ENCODE assay signal across 8 cellular contexts in the genomic region with DNA sequence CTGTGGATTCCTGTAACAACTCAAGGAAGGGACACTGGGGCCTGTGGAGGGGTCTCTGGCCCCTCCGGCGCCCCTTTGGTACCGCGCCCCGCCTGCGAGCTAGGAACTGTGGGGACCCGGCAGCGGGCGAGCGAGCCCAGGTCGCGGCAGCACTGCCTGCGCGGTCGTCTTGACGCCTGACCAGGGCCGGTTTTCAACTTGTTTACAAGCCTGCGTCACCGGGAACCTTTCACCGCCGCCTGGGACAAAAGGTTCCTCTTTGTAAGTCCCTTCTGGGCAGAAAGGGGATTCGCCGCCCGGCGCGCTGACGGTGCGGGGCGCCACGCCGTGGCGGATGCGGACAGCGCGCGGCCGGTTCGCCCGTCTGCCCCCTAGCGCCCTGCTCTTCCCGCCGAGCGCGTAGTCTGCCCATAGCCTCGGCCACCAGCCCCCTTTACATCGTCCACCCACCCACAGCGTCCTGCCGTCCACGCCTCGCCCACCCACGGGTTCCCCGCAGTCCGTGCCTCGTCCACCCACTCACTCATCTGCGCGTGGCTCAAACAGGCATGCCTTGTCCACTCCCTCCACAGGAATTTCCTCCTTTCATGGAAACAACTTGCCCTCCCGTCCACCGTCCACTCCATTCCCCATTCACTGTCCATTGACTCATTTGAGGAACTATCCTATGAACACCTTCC. TPM values are rescaled to one million over a fixed set of nuclear protein-coding genes. Genes with fewer than 3 reads are reported as not detected.
DNase-seq lines count a peak whose midpoint lies in the region; ATAC-seq, FAIRE-seq and TF ChIP-seq lines count a peak whose summit lies in the region.

No MANE protein-coding gene starts in this region.

- TF ChIP-seq CTCF in RWPE2 (IDR thresholded peaks at IDR 0.05; ENCODE audit: poor library complexity, severe bottlenecking) (peak; percentile 98), GM12878 (IDR thresholded peaks at IDR 0.05 in 2 of 3, conservative IDR thresholded peaks at IDR 0.05 in 1 of 3; ENCODE audit: control insufficient read depth in 2 of 3, extremely low read depth in 1 of 3, insufficient read depth in 1 of 3, low read depth in 3 of 3, low read length in 3 of 3) (peak; percentile 77 to 99 (median 86)), psoas muscle (IDR thresholded peaks at IDR 0.05) (peak; percentile 96)

- in situ Hi-C loops in GM12878 (cut with MboI): loop anchor here (25.0 kb wide), 1 partner anchor 102 kb away; no protein-coding TSS in a partner anchor

- 12% methylated on average over 47 of the region's 58 CpGs for WGBS in GM12878 (ENCODE audit: insufficient coverage, insufficient replicate concordance, low lambda C conversion rate, missing lambda C conversion rate)
- WGBS in psoas muscle, 3 donors: 1 to 5% (median 4%) methylated on average over 32 to 58 of the region's 58 CpGs

- H3K4me1 ChIP-seq in RWPE2 (ENCODE audit: insufficient read depth, poor library complexity, severe bottlenecking) (no peaks in the 10 kb centered on the region), GM12878 (ENCODE audit: control insufficient read depth, insufficient read depth, low read length) (peaks cover 13% of the 10 kb centered on the region), psoas muscle (peaks cover 5% of the 10 kb centered on the region)

- SMC1A ChIA-PET in GM12878 (lab: Charles Lee; ENCODE audit: uncharacterized antibody, unreplicated experiment): interaction anchor here (0.9 kb wide), 1 partner anchor 255 kb away, joined by 5 read pairs; no protein-coding TSS in a partner anchor

- no peak for TF ChIP-seq EP300 in GM12878 (IDR thresholded peaks at IDR 0.05; ENCODE audit: borderline replicate concordance in 1 of 2, control insufficient read depth in 1 of 2, low read depth in 2 of 2, low read length in 2 of 2)

- no peak for TF ChIP-seq POLR2A in GM12878 (IDR thresholded peaks at IDR 0.05; ENCODE audit: low read depth, low read length)

- DNase-seq in AG20443 (ENCODE audit: low spot score) (peak; percentile 93), HuH-7 (ENCODE audit: low spot score) (peak; percentile 92), RWPE2 (ENCODE audit: low spot score) (no peak), GM12878 (ENCODE audit: low read depth, low spot score) (no peak), hippocampal formation (lab: John Stamatoyannopoulos, UW) (peak; percentile 80 to 88), psoas muscle (peak; percentile 91 to 97)

- H3K36me3 ChIP-seq in RWPE2 (ENCODE audit: low read depth) (no peaks in the 10 kb centered on the region), GM12878 (ENCODE audit: control insufficient read depth in 2 of 2, insufficient read depth in 2 of 2, low read length in 1 of 2) (no peaks in the 10 kb centered on the region), psoas muscle (ENCODE audit: insufficient read depth in 1 of 2, low read depth in 1 of 2) (no peaks in the 10 kb centered on the region)

- H3K9me3 ChIP-seq in RWPE2 (ENCODE audit: severe bottlenecking): no peaks in the 10 kb centered on the region
- no peaks in the 10 kb centered on the region for H3K9me3 ChIP-seq in GM12878 (replicated peaks; ENCODE audit: control insufficient read depth, insufficient read depth, low read length)
- H3K9me3 ChIP-seq in psoas muscle: no peaks in the 10 kb centered on the region

- CTCF ChIA-PET in GM12878 (lab: Yijun Ruan, JAX): interaction anchor here (0.6 to 1.6 kb wide), 5 partner anchors 24 to 1319 kb away, joined by 3 to 5 read pairs (median 3); no protein-coding TSS in a partner anchor

- H3K79me2 ChIP-seq in GM12878 (ENCODE audit: control insufficient read depth, insufficient read depth, low read length): no peaks in the 10 kb centered on the region

- RAD21 ChIA-PET in GM12878 (lab: Charles Lee; ENCODE audit: unreplicated experiment): interaction anchor here (0.8 to 1.4 kb wide), 3 partner anchors 19 to 460 kb away, joined by 3 to 4 read pairs (median 3); no protein-coding TSS in a partner anchor

- H3K4me2 ChIP-seq in GM12878 (ENCODE audit: control insufficient read depth, insufficient read depth): peak overlapping the region; percentile 64; the same call in 1 of the 2 replicates

- H2AFZ ChIP-seq in GM12878 (ENCODE audit: control insufficient read depth, low read depth, low read length): no peak overlapping the region

- BruUV-seq in GM12878 (replicated peaks; lab: Mats Ljungman, UMichigan): no TSS peak

- TF ChIP-seq RAD21 in GM12878 (IDR thresholded peaks at IDR 0.05; ENCODE audit: insufficient read depth, low read depth, low read length): peak; percentile 68

- intact Hi-C loops in GM12878 (cut with micrococcal nuclease; ENCODE audit: unreplicated experiment) (loop anchor here (1.0 to 5.0 kb wide), 3 partner anchors 132 to 255 kb away; no protein-coding TSS in a partner anchor), psoas muscle (cut with DNase I) (loop anchor here (1.0 to 2.0 kb wide), 3 partner anchors 130 to 142 kb away; no protein-coding TSS in a partner anchor)

- H3K9ac ChIP-seq in GM12878 (ENCODE audit: control insufficient read depth, insufficient read depth, low read length): no peak overlapping the region

- H3K4me3 ChIP-seq in RWPE2 (ENCODE audit: severe bottlenecking) (peak overlapping the region; percentile 15), GM12878 (no peak overlapping the region), psoas muscle (peak overlapping the region; percentile 59)

- FAIRE-seq in GM12878 (lab: Jason Lieb, UNC): no peak

- peak; percentile 71 for ATAC-seq in GM18909 (IDR thresholded peaks at IDR 0.05; ENCODE audit: poor library complexity, unreplicated experiment)
- ATAC-seq in RWPE2 (ENCODE audit: low read depth): peak; percentile 91
- peak; percentile 99 for ATAC-seq in GM12878
- ATAC-seq in psoas muscle: peak; percentile 95 to 98 (median 96)
- ATAC-seq in HG02571 (IDR thresholded peaks at IDR 0.05; ENCODE audit: unreplicated experiment): no peak

- H4K20me1 ChIP-seq in GM12878 (ENCODE audit: control insufficient read depth, insufficient read depth): no peaks in the 10 kb centered on the region

- POLR2A ChIA-PET in GM12878 (lab: Charles Lee): no interaction called here

- H3K27ac ChIP-seq in RWPE2 (ENCODE audit: poor library complexity, severe bottlenecking): no peak overlapping the region
- H3K27ac ChIP-seq in GM12878 (ENCODE audit: control insufficient read depth, insufficient read depth): no peak overlapping the region
- peak overlapping the region; percentile 91 for H3K27ac ChIP-seq in psoas muscle

- H3K27me3 ChIP-seq in RWPE2 (ENCODE audit: insufficient read depth, poor library complexity, severe bottlenecking) (no peaks in the 10 kb centered on the region), GM12878 (replicated peaks in 1 of 2; ENCODE audit: control insufficient read depth in 2 of 2, insufficient read depth in 2 of 2, low read length in 1 of 2) (peaks cover 0 to 3% of the 10 kb centered on the region in 2 experiments; a peak in 2 of 4 replicates), psoas muscle (ENCODE audit: insufficient read depth in 3 of 3, low read length in 2 of 3) (peaks cover 0 to 4% (median 0%) of the 10 kb centered on the region in 3 donors)

TF ChIP-seq in GM12878, 131 proteins besides CTCF, POLR2A, EP300 and RAD21 (continues in another document):
- TF ChIP-seq, protein P1, sequence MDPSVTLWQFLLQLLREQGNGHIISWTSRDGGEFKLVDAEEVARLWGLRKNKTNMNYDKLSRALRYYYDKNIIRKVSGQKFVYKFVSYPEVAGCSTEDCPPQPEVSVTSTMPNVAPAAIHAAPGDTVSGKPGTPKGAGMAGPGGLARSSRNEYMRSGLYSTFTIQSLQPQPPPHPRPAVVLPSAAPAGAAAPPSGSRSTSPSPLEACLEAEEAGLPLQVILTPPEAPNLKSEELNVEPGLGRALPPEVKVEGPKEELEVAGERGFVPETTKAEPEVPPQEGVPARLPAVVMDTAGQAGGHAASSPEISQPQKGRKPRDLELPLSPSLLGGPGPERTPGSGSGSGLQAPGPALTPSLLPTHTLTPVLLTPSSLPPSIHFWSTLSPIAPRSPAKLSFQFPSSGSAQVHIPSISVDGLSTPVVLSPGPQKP (IDR thresholded peaks at IDR 0.05; ENCODE audit: low read depth, low read length): no peak

RNA-seq across cellular contexts. Expression of gene CFAP100, which starts 5.5 kb away (rescaled TPM):
- total RNA-seq in GM12878 (2013; cell fraction: nucleolus; rRNA removed): not detected in 2 replicates
- not detected in 2 replicates for total RNA-seq in GM12878 (2014; rRNA removed)
- not detected in 2 replicates for total RNA-seq in GM12878 (2014; rRNA removed; fragmentation: Illumina TruSeq; extraction: Trizol)
- total RNA-seq in GM12878 (2021): not detected in 2 replicates
- polyA plus RNA-seq in GM12878 (2011; ENCODE audit: low read depth): not detected
- not detected in 2 replicates for polyA plus RNA-seq in GM12878 (2011; rRNA removed)
- not detected in 2 replicates for polyA plus RNA-seq in GM12878 (2011; cell fraction: cytosol; rRNA removed)
- polyA plus RNA-seq in GM12878 (2011; cell fraction: nucleus; rRNA removed): not detected in 2 replicates
- polyA plus RNA-seq in GM12878 (2012): not detected in 2 replicates
- polyA plus RNA-seq in GM12878 (2014; fragmentation: Illumina TruSeq; extraction: Trizol): not detected in 2 replicates
- polyA plus RNA-seq in GM12878 (2014; fragmentation: Nextera tagmentation; extraction: Ambion mirVana): not detected
- polyA plus RNA-seq in GM12878 (2014; rRNA removed): 0.04 TPM in 1 of 2 replicates, not detected in the other
- under 1 TPM in 1 of 2 experiments, not detected in 1; 0.27 TPM for polyA plus RNA-seq in GM12878 (2016; fragmentation: Nextera tagmentation; extraction: Ambion mirVana)
- not detected in 2 replicates for polyA minus RNA-seq in GM12878 (2011; rRNA and poly(A)+ RNA removed)
- not detected in 2 replicates for polyA minus RNA-seq in GM12878 (2011; cell fraction: cytosol; rRNA and poly(A)+ RNA removed)
- polyA minus RNA-seq in GM12878 (2011; cell fraction: nucleus; rRNA and poly(A)+ RNA removed): not detected in 2 replicates
- not detected for total RNA-seq in psoas muscle
- polyA plus RNA-seq in psoas muscle: not detected

RNA-seq across cellular contexts. Expression of gene KLF15, which starts 32.0 kb away (rescaled TPM):
- not detected in 2 replicates for total RNA-seq in GM12878 (2013; cell fraction: nucleolus; rRNA removed)
- total RNA-seq in GM12878 (2014; rRNA removed) (not detected in 2 replicates), GM12878 (2014; rRNA removed; fragmentation: Illumina TruSeq; extraction: Trizol) (not detected in 2 replicates), GM12878 (2021) (0.15 TPM in 1 of 2 replicates, not detected in the other), psoas muscle (10 to 100 TPM; 13.2 to 64.0 (median 33.0) TPM)
- not detected for polyA plus RNA-seq in GM12878 (2011; ENCODE audit: low read depth)
- polyA plus RNA-seq in GM12878 (2011; rRNA removed) (not detected in 2 replicates), GM12878 (2014; fragmentation: Illumina TruSeq; extraction: Trizol) (not detected in 2 replicates), GM12878 (2014; fragmentation: Nextera tagmentation; extraction: Ambion mirVana) (not detected), GM12878 (2014; rRNA removed) (not detected in 2 replicates), GM12878 (2016; fragmentation: Nextera tagmentation; extraction: Ambion mirVana) (not detected), psoas muscle (10 to 100 TPM; 13.4 to 77.6 (median 44.0) TPM)
- 0.04 and 0.05 TPM in 2 replicates for polyA plus RNA-seq in GM12878 (2011; cell fraction: cytosol; rRNA removed)
- polyA plus RNA-seq in GM12878 (2011; cell fraction: nucleus; rRNA removed): 0.07 and 0.09 TPM in 2 replicates
- 0.11 TPM in 2 replicates for polyA plus RNA-seq in GM12878 (2012)
- polyA minus RNA-seq in GM12878 (2011; rRNA and poly(A)+ RNA removed): 0.07 TPM in 1 of 2 replicates, not detected in the other
- not detected in 2 replicates for polyA minus RNA-seq in GM12878 (2011; cell fraction: cytosol; rRNA and poly(A)+ RNA removed)
- polyA minus RNA-seq in GM12878 (2011; cell fraction: nucleus; rRNA and poly(A)+ RNA removed): 0.19 TPM in 1 of 2 replicates, not detected in the other

Comparison
In these comparisons a context has a peak if more than half of its experiments do, and no peak if none do; other contexts are left out.
1. DNase-seq: peak in AG20443 (single experiment), HuH-7 (single experiment), hippocampal formation (2 of 2) and psoas muscle (2 of 2); none in RWPE2 (single experiment) and GM12878 (single experiment).
2. RNA of gene KLF15, which starts 32.0 kb away (total RNA-seq): 13.2 to 64.0 TPM in psoas muscle; 0.15 TPM in GM12878; every median in the first group is over 10 times any median in the second.
3. Peak in every context shown above with its lines, with median percentiles within 50 percentile points of each other: CTCF ChIP-seq.